Comparison of ENCODE assay signal across 9 cellular contexts in genomic region chr7:128352138-128352537, GRCh38. TPM values are rescaled to one million over a fixed set of nuclear protein-coding genes. Genes with fewer than 3 reads are reported as not detected.
DNase-seq lines count a peak whose midpoint lies in the region; ATAC-seq and TF ChIP-seq lines count a peak whose summit lies in the region.
"Had no signal": no experiment of that assay in that cellular context is flagged by ENCODE, and none has a peak within 500 bp of the region (broad histone marks: within the 10 kb centered on the region; RNA-seq: fewer than 3 reads in every experiment).

No MANE protein-coding gene starts in this region.

- DNase-seq in activated CD4-positive, alpha-beta T cell treated with anti-CD3 and anti-CD28 coated beads, Interleukin-2, amount 10 ng/mL, durations not matched to agents 7 days and 5 days = peak; percentile 18
- DNase-seq in fibroblast of villous mesenchyme (ENCODE audit: low read depth) (peak; percentile 21), osteoblast (ENCODE audit: insufficient read length, low spot score, missing footprints) (peak; percentile 96), NCI-H2081 (lab: John Stamatoyannopoulos, UW) (no peak)
- no peak for DNase-seq in central memory CD4-positive, alpha-beta T cell

- H3K36me3 ChIP-seq in osteoblast (ENCODE audit: insufficient read depth, low read length) = no peaks in the 10 kb centered on the region

- H3K27ac ChIP-seq in osteoblast (ENCODE audit: low read depth, low read length) = no peak overlapping the region

- CTCF ChIA-PET in activated CD4-positive, alpha-beta T cell treated with anti-CD3 and anti-CD28 coated beads, Interleukin-2, amount 10 ng/mL, durations not matched to agents 7 days and 5 days (lab: Charles Lee) = interaction anchor here (0.9 kb wide), 1 partner anchor 12 kb away, joined by 3 read pairs; no protein-coding TSS in a partner anchor

- H3K4me3 ChIP-seq in fibroblast of villous mesenchyme (ENCODE audit: low read depth, low read length) (no peak overlapping the region), osteoblast (ENCODE audit: insufficient read depth, low read length) (no peak overlapping the region)

- H3K4me1 ChIP-seq in osteoblast (ENCODE audit: insufficient read depth, low read length) = no peaks in the 10 kb centered on the region

- ATAC-seq in HG03460 (IDR thresholded peaks at IDR 0.05; ENCODE audit: unreplicated experiment) (no peak), GM19395 (IDR thresholded peaks at IDR 0.05; ENCODE audit: unreplicated experiment) (no peak)

- peaks cover 54% of the 10 kb centered on the region for H3K27me3 ChIP-seq in osteoblast (ENCODE audit: insufficient read depth, low read length)

- H3K79me2 ChIP-seq in osteoblast (ENCODE audit: insufficient read depth, low read length) = no peaks in the 10 kb centered on the region

- H3K9me3 ChIP-seq in osteoblast (ENCODE audit: low read depth, low read length) = no peaks in the 10 kb centered on the region

- TF ChIP-seq CTCF in GM12873 (IDR thresholded peaks at IDR 0.05; ENCODE audit: insufficient read depth, low read depth, low read length, missing control alignments) (peak; percentile 31), fibroblast of villous mesenchyme (IDR thresholded peaks at IDR 0.05; ENCODE audit: insufficient read depth, low read depth, low read length) (peak; percentile 45), osteoblast (IDR thresholded peaks at IDR 0.05; ENCODE audit: extremely low read depth, low read depth, low read length) (peak; percentile 38)

- H3K36me3 Mint-ChIP-seq in activated CD4-positive, alpha-beta T cell treated with anti-CD3 and anti-CD28 coated beads, Interleukin-2, amount 10 ng/mL, durations not matched to agents 7 days and 5 days (ENCODE audit: low read depth) = no peaks in the 10 kb centered on the region

- peaks cover 8% of the 10 kb centered on the region for H3K4me1 Mint-ChIP-seq in activated CD4-positive, alpha-beta T cell treated with anti-CD3 and anti-CD28 coated beads, Interleukin-2, amount 10 ng/mL, durations not matched to agents 7 days and 5 days

- H3K4me3 Mint-ChIP-seq in activated CD4-positive, alpha-beta T cell treated with anti-CD3 and anti-CD28 coated beads, Interleukin-2, amount 10 ng/mL, durations not matched to agents 7 days and 5 days = no peak overlapping the region
- H3K4me3 Mint-ChIP-seq: dendritic cell treated with granulocyte-macrophage colony-stimulating factor and Interleukin-4, amounts not matched to agents 40 ng/mL and 50 ng/mL, for 4 days had no signal

- H2AFZ ChIP-seq in osteoblast (ENCODE audit: low read length) = no peak overlapping the region

- no peaks in the 10 kb centered on the region for H3K9me3 Mint-ChIP-seq in activated CD4-positive, alpha-beta T cell treated with anti-CD3 and anti-CD28 coated beads, Interleukin-2, amount 10 ng/mL, durations not matched to agents 7 days and 5 days
- H3K9me3 Mint-ChIP-seq: dendritic cell treated with granulocyte-macrophage colony-stimulating factor and Interleukin-4, amounts not matched to agents 40 ng/mL and 50 ng/mL, for 4 days had no signal

- H3K4me2 ChIP-seq in osteoblast (ENCODE audit: insufficient read depth, low read length) = no peak overlapping the region

- peaks cover 47% of the 10 kb centered on the region for H3K27me3 Mint-ChIP-seq in activated CD4-positive, alpha-beta T cell treated with anti-CD3 and anti-CD28 coated beads, Interleukin-2, amount 10 ng/mL, durations not matched to agents 7 days and 5 days

- POLR2A ChIA-PET in activated CD4-positive, alpha-beta T cell treated with anti-CD3 and anti-CD28 coated beads, Interleukin-2, amount 10 ng/mL, durations not matched to agents 7 days and 5 days (lab: Charles Lee) = no interaction called here

- H3K27ac Mint-ChIP-seq in activated CD4-positive, alpha-beta T cell treated with anti-CD3 and anti-CD28 coated beads, Interleukin-2, amount 10 ng/mL, durations not matched to agents 7 days and 5 days = no peak overlapping the region
- H3K27ac Mint-ChIP-seq: dendritic cell treated with granulocyte-macrophage colony-stimulating factor and Interleukin-4, amounts not matched to agents 40 ng/mL and 50 ng/mL, for 4 days had no signal

- H4K20me1 ChIP-seq in osteoblast (ENCODE audit: insufficient read depth, low read length) = no peaks in the 10 kb centered on the region

RNA-seq across cellular contexts. Expression of gene RBM28, which starts 8.4 kb away (rescaled TPM):
- 10 to 100 TPM; 35.1 to 37.3 TPM for total RNA-seq in activated CD4-positive, alpha-beta T cell treated with anti-CD3 and anti-CD28 coated beads, Interleukin-2, amount 10 ng/mL, durations not matched to agents 7 days and 5 days
- total RNA-seq in fibroblast of villous mesenchyme (7.3 and 11.9 TPM in 2 replicates), osteoblast (12.1 and 16.6 TPM in 2 replicates)

RNA-seq across cellular contexts. Expression of gene PRRT4, which starts 9.4 kb away (rescaled TPM):
- total RNA-seq in activated CD4-positive, alpha-beta T cell treated with anti-CD3 and anti-CD28 coated beads, Interleukin-2, amount 10 ng/mL, durations not matched to agents 7 days and 5 days = under 1 TPM; 0.21 to 0.25 TPM
- total RNA-seq in fibroblast of villous mesenchyme (not detected in 2 replicates), osteoblast (not detected in 2 replicates)

RNA-seq across cellular contexts. Expression of gene IMPDH1, which starts 57.6 kb away (rescaled TPM):
- total RNA-seq in activated CD4-positive, alpha-beta T cell treated with anti-CD3 and anti-CD28 coated beads, Interleukin-2, amount 10 ng/mL, durations not matched to agents 7 days and 5 days = 10 to 100 TPM; 70.4 to 72.3 TPM
- total RNA-seq in fibroblast of villous mesenchyme (54.0 and 60.9 TPM in 2 replicates), osteoblast (31.5 and 35.8 TPM in 2 replicates)

Comparison
In these comparisons a context has a peak if more than half of its experiments do, and no peak if none do; other contexts are left out.
1. DNase-seq: peak in activated CD4-positive, alpha-beta T cell treated with anti-CD3 and anti-CD28 coated beads, Interleukin-2, amount 10 ng/mL, durations not matched to agents 7 days and 5 days (single experiment), fibroblast of villous mesenchyme (single experiment) and osteoblast (single experiment); none in NCI-H2081 (0 of 2) and central memory CD4-positive, alpha-beta T cell (single experiment).
2. Peak in every context shown above with its lines, with median percentiles within 50 percentile points of each other: CTCF ChIP-seq.